14 cellular contexts compared by ENCODE assay signal in genomic region chr16:19831678-19832077, GRCh38. TPM values are rescaled to one million over a fixed set of nuclear protein-coding genes. Genes with fewer than 3 reads are reported as not detected.
DNase-seq lines count a peak whose midpoint lies in the region; ATAC-seq, FAIRE-seq and TF ChIP-seq lines count a peak whose summit lies in the region.
"Had no signal": no experiment of that assay in that cellular context is flagged by ENCODE, and none has a peak within 500 bp of the region (broad histone marks: within the 10 kb centered on the region; RNA-seq: fewer than 3 reads in every experiment).

No MANE protein-coding gene starts in this region.

- no peak for ATAC-seq in HG02884 (IDR thresholded peaks at IDR 0.05; ENCODE audit: unreplicated experiment)
- ATAC-seq: activated CD4-positive, CD25-positive, alpha-beta regulatory T cell treated with anti-CD3 and anti-CD28 coated beads, Interleukin-2, amount 50 U/mL, for 24 hours had no signal

- FAIRE-seq in bronchial epithelial cell (lab: Jason Lieb, UNC) (no peak), kidney (lab: Jason Lieb, UNC) (no peak), GM12891 (lab: Jason Lieb, UNC) (no peak)

- peak overlapping the region; percentile 46 to 63 for H3K27ac ChIP-seq in kidney (ENCODE audit: low read depth in 2 of 2, low read length in 2 of 2)
- H3K27ac ChIP-seq: tibial nerve had no signal

- H3K4me3 ChIP-seq in MG63 = no peak overlapping the region
- no peak overlapping the region for H3K4me3 ChIP-seq in bronchial epithelial cell (ENCODE audit: low read depth, low read length)
- H3K4me3 ChIP-seq in kidney (ENCODE audit: low read length in 2 of 2) = no peak overlapping the region
- H3K4me3 ChIP-seq: tibial nerve had no signal

- H3K9me3 ChIP-seq in MG63 (no peaks in the 10 kb centered on the region), kidney (ENCODE audit: control insufficient read depth in 1 of 2, low read length in 2 of 2) (no peaks in the 10 kb centered on the region)
- H3K9me3 ChIP-seq: tibial nerve had no signal

- H3K4me1 ChIP-seq in kidney (ENCODE audit: control insufficient read depth in 1 of 2, insufficient read depth in 1 of 2, low read depth in 1 of 2, low read length in 2 of 2) = peaks cover 0 to 5% of the 10 kb centered on the region in 2 donors
- H3K4me1 ChIP-seq: tibial nerve had no signal

- DNase-seq in AG08395 (ENCODE audit: low spot score) (peak; percentile 84), MG63 (peak; percentile 13), bronchial epithelial cell (ENCODE audit: low read depth) (peak; percentile 56), kidney (no peak), NAMALWA (ENCODE audit: low spot score) (no peak), RPMI8226 (no peak), GM12891 (ENCODE audit: insufficient read length, low spot score) (no peak)
- DNase-seq: activated effector memory CD4-positive, alpha-beta T cell treated with anti-CD3 and anti-CD28 coated beads, Interleukin-2, amount 50 U/mL, for 16 hours; AML-193; effector CD4-positive, alpha-beta T cell; NCI-H187 had no signal

- TF ChIP-seq CTCF in bronchial epithelial cell (IDR thresholded peaks at IDR 0.05; ENCODE audit: insufficient read depth, low read length, severe bottlenecking) (no peak), kidney (IDR thresholded peaks at IDR 0.05; ENCODE audit: borderline replicate concordance, extremely low read depth, insufficient read depth) (no peak)

- TF ChIP-seq POLR2A in GM12891 (IDR thresholded peaks at IDR 0.05; ENCODE audit: low read depth, low read length) = no peak

- no peak overlapping the region for H3K9ac ChIP-seq in kidney (ENCODE audit: low read length in 2 of 2)

- H3K27me3 ChIP-seq in MG63 (no peaks in the 10 kb centered on the region), bronchial epithelial cell (ENCODE audit: control insufficient read depth, insufficient read depth, low read length) (no peaks in the 10 kb centered on the region)
- H3K27me3 ChIP-seq: tibial nerve had no signal

- intact Hi-C loops in kidney (cut with DNase I) = no loop called here

- no peaks in the 10 kb centered on the region for H3K36me3 ChIP-seq in MG63
- no peaks in the 10 kb centered on the region for H3K36me3 ChIP-seq in bronchial epithelial cell (ENCODE audit: control insufficient read depth, insufficient read depth, low read length)
- peaks cover 0 to 2% of the 10 kb centered on the region in 2 donors for H3K36me3 ChIP-seq in kidney (ENCODE audit: control insufficient read depth in 1 of 2, insufficient read depth in 2 of 2, low read length in 2 of 2)

TF ChIP-seq in GM12891, 5 proteins besides CTCF, POLR2A, EP300 and RAD21:
- TF ChIP-seq PAX5 (IDR thresholded peaks at IDR 0.05; ENCODE audit: insufficient read depth, low read length, severe bottlenecking) (no peak), SPI1 (IDR thresholded peaks at IDR 0.05; ENCODE audit: low read depth, low read length) (no peak), POLR2AphosphoS5 (IDR thresholded peaks at IDR 0.05; ENCODE audit: low read depth, low read length) (no peak), TAF1 (IDR thresholded peaks at IDR 0.05; ENCODE audit: low read depth, low read length) (no peak), POU2F2 (IDR thresholded peaks at IDR 0.05; ENCODE audit: low read depth, low read length) (no peak)
TF ChIP-seq in GM12891: peak in this region for 0.

RNA-seq across cellular contexts. Expression of gene GPRC5B, which starts 53.0 kb away (rescaled TPM):
- total RNA-seq in MG63 (2014; rRNA removed; shearing (Covaris generic); ENCODE audit: low replicate concordance) = 5.3 and 6.4 TPM in 2 replicates
- under 0.01 TPM in 2 replicates for total RNA-seq in bronchial epithelial cell
- 53.1 TPM for total RNA-seq in kidney
- 66.3 TPM for polyA plus RNA-seq in kidney (ENCODE audit: insufficient read depth, low read depth, low replicate concordance)
- 0.09 TPM for polyA plus RNA-seq in GM12891 (2012; ENCODE audit: low read depth, missing spikeins)

Comparison
In these comparisons a context has a peak if more than half of its experiments do, and no peak if none do; other contexts are left out.
1. DNase-seq: peak in AG08395 (single experiment), MG63 (single experiment) and bronchial epithelial cell (single experiment); none in kidney (single experiment), NAMALWA (single experiment), RPMI8226 (single experiment) and GM12891 (single experiment).